16 cellular contexts compared by ENCODE assay signal in genomic region chr7:22666732-22667131, GRCh38.
DNase-seq lines count a peak whose midpoint lies in the region; ATAC-seq and TF ChIP-seq lines count a peak whose summit lies in the region.
"Had no signal": no experiment of that assay in that cellular context is flagged by ENCODE, and none has a peak within 500 bp of the region (broad histone marks: within the 10 kb centered on the region; RNA-seq: fewer than 3 reads in every experiment).

No MANE protein-coding gene starts in this region.

- H2AFZ ChIP-seq in PC-3 (ENCODE audit: low read length) (no peak overlapping the region), smooth muscle cell (ENCODE audit: low read depth) (no peak overlapping the region)

- H3K79me2 ChIP-seq in PC-3 (ENCODE audit: low read length) (no peaks in the 10 kb centered on the region), smooth muscle cell (ENCODE audit: low read depth) (no peaks in the 10 kb centered on the region)

- H3K9me3 ChIP-seq in PC-3 (ENCODE audit: low read length) (no peaks in the 10 kb centered on the region), smooth muscle cell (replicated peaks; ENCODE audit: low read depth) (no peaks in the 10 kb centered on the region)
- H3K9me3 ChIP-seq: spleen, transverse colon had no signal

- H3K9me3 Mint-ChIP-seq in dendritic cell treated with granulocyte-macrophage colony-stimulating factor and Interleukin-4, amounts not matched to agents 40 ng/mL and 50 ng/mL, for 4 days, result no peaks in the 10 kb centered on the region
- H3K9me3 Mint-ChIP-seq in activated naive CD4-positive, alpha-beta T cell treated with anti-CD3 and anti-CD28 coated beads, Interleukin-2, amount 10 ng/mL, durations not matched to agents 7 days and 5 days, result peaks cover 6% of the 10 kb centered on the region
- H3K9me3 Mint-ChIP-seq: activated T-cell treated with anti-CD3 and anti-CD28 coated beads, Interleukin-2, amount 50 U/mL, for 4 hours; immature natural killer cell; nephron had no signal

- H3K4me2 ChIP-seq in PC-3 (ENCODE audit: low read length), result peak overlapping the region; percentile 60
- H3K4me2 ChIP-seq in smooth muscle cell, result no peak overlapping the region

- H3K36me3 ChIP-seq in PC-3 (ENCODE audit: low read depth, low read length) (no peaks in the 10 kb centered on the region), smooth muscle cell (ENCODE audit: low read depth) (no peaks in the 10 kb centered on the region)
- H3K36me3 ChIP-seq: spleen, transverse colon had no signal

- H3K9ac ChIP-seq in PC-3 (ENCODE audit: low read length), result peak overlapping the region; percentile 93
- H3K9ac ChIP-seq in smooth muscle cell (ENCODE audit: low read depth), result no peak overlapping the region

- ATAC-seq in PC-3, result peak; percentile 21; the same call in 1 of the 2 replicates

- H3K4me3 Mint-ChIP-seq in dendritic cell treated with granulocyte-macrophage colony-stimulating factor and Interleukin-4, amounts not matched to agents 40 ng/mL and 50 ng/mL, for 4 days, result no peak overlapping the region
- no peak overlapping the region for H3K4me3 Mint-ChIP-seq in activated naive CD4-positive, alpha-beta T cell treated with anti-CD3 and anti-CD28 coated beads, Interleukin-2, amount 10 ng/mL, durations not matched to agents 7 days and 5 days
- H3K4me3 Mint-ChIP-seq: activated T-cell treated with anti-CD3 and anti-CD28 coated beads, Interleukin-2, amount 50 U/mL, for 4 hours; brain; immature natural killer cell; nephron had no signal

- intact Hi-C loops in PC-3 (cut with micrococcal nuclease), result loop anchor here (1.0 kb wide), 1 partner anchor 105 kb away; no protein-coding TSS in a partner anchor
- intact Hi-C loops in dendritic cell treated with granulocyte-macrophage colony-stimulating factor and Interleukin-4, amounts not matched to agents 40 ng/mL and 50 ng/mL, for 4 days (cut with micrococcal nuclease), result no loop called here

- H3K4me1 Mint-ChIP-seq in dendritic cell treated with granulocyte-macrophage colony-stimulating factor and Interleukin-4, amounts not matched to agents 40 ng/mL and 50 ng/mL, for 4 days (ENCODE audit: low read depth), result peaks cover 64% of the 10 kb centered on the region
- peaks cover 68% of the 10 kb centered on the region for H3K4me1 Mint-ChIP-seq in activated naive CD4-positive, alpha-beta T cell treated with anti-CD3 and anti-CD28 coated beads, Interleukin-2, amount 10 ng/mL, durations not matched to agents 7 days and 5 days
- H3K4me1 Mint-ChIP-seq: immature natural killer cell, nephron had no signal

- H3K4me3 ChIP-seq in PC-3 (ENCODE audit: low read length) (no peak overlapping the region), smooth muscle cell (no peak overlapping the region)
- H3K4me3 ChIP-seq: spleen, transverse colon had no signal

- H3K27me3 Mint-ChIP-seq in dendritic cell treated with granulocyte-macrophage colony-stimulating factor and Interleukin-4, amounts not matched to agents 40 ng/mL and 50 ng/mL, for 4 days, result peaks cover 4% of the 10 kb centered on the region
- H3K27me3 Mint-ChIP-seq in activated naive CD4-positive, alpha-beta T cell treated with anti-CD3 and anti-CD28 coated beads, Interleukin-2, amount 10 ng/mL, durations not matched to agents 7 days and 5 days, result peaks cover 22% of the 10 kb centered on the region

- H3K9me2 ChIP-seq in PC-3 (replicated peaks; ENCODE audit: low read length), result no peaks in the 10 kb centered on the region

- H3F3A ChIP-seq in PC-3 (ENCODE audit: low read length, unreplicated experiment) (no peaks in the 10 kb centered on the region), smooth muscle cell (ENCODE audit: low read depth) (no peaks in the 10 kb centered on the region)

- WGBS in smooth muscle cell (ENCODE audit: low lambda C conversion rate), result 96% methylated on average over 1 of the region's 1 CpG

- H3K27me3 ChIP-seq in PC-3 (ENCODE audit: low read length), result no peaks in the 10 kb centered on the region
- H3K27me3 ChIP-seq in smooth muscle cell (ENCODE audit: low read depth), result no peaks in the 10 kb centered on the region
- H3K27me3 ChIP-seq: spleen, transverse colon had no signal

- no peak for TF ChIP-seq CTCF in PC-3 (conservative IDR thresholded peaks at IDR 0.05; ENCODE audit: low read depth, low read length)
- no peak for TF ChIP-seq CTCF in smooth muscle cell (IDR thresholded peaks at IDR 0.05; ENCODE audit: borderline replicate concordance, insufficient read depth, poor library complexity, severe bottlenecking)

- no TSS peak for BruUV-seq in PC-3 (replicated peaks; lab: Mats Ljungman, UMichigan)

- CTCF ChIA-PET in PC-3 (lab: Charles Lee), result interaction anchor here (1.9 kb wide), 1 partner anchor 60 kb away, joined by 13 read pairs; the partner anchor contains the start of gene IL6
- CTCF ChIA-PET in activated naive CD4-positive, alpha-beta T cell treated with anti-CD3 and anti-CD28 coated beads, Interleukin-2, amount 10 ng/mL, durations not matched to agents 7 days and 5 days (lab: Charles Lee), result interaction anchor here (0.9 kb wide), 1 partner anchor 8 kb away, joined by 4 read pairs; no protein-coding TSS in a partner anchor

- H4K20me1 ChIP-seq in PC-3 (ENCODE audit: low read length) (no peaks in the 10 kb centered on the region), smooth muscle cell (ENCODE audit: low read depth) (no peaks in the 10 kb centered on the region)

- peaks cover 14% of the 10 kb centered on the region for H3K36me3 Mint-ChIP-seq in dendritic cell treated with granulocyte-macrophage colony-stimulating factor and Interleukin-4, amounts not matched to agents 40 ng/mL and 50 ng/mL, for 4 days (ENCODE audit: low read depth)
- peaks cover 17% of the 10 kb centered on the region for H3K36me3 Mint-ChIP-seq in activated naive CD4-positive, alpha-beta T cell treated with anti-CD3 and anti-CD28 coated beads, Interleukin-2, amount 10 ng/mL, durations not matched to agents 7 days and 5 days
- H3K36me3 Mint-ChIP-seq: brain, immature natural killer cell had no signal

- peak overlapping the region; percentile 71 for H3K27ac Mint-ChIP-seq in dendritic cell treated with granulocyte-macrophage colony-stimulating factor and Interleukin-4, amounts not matched to agents 40 ng/mL and 50 ng/mL, for 4 days
- no peak overlapping the region for H3K27ac Mint-ChIP-seq in activated naive CD4-positive, alpha-beta T cell treated with anti-CD3 and anti-CD28 coated beads, Interleukin-2, amount 10 ng/mL, durations not matched to agents 7 days and 5 days
- H3K27ac Mint-ChIP-seq: brain, immature natural killer cell, nephron had no signal

- peak overlapping the region; percentile 99 for H3K27ac ChIP-seq in PC-3 (ENCODE audit: low read length)
- peak overlapping the region; percentile 84 for H3K27ac ChIP-seq in smooth muscle cell (ENCODE audit: low read depth)
- H3K27ac ChIP-seq: spleen, transverse colon had no signal

- H3K4me1 ChIP-seq in PC-3 (ENCODE audit: insufficient read depth, low read length), result peaks cover 46% of the 10 kb centered on the region
- H3K4me1 ChIP-seq in smooth muscle cell (ENCODE audit: low read depth), result no peaks in the 10 kb centered on the region
- H3K4me1 ChIP-seq: transverse colon had no signal

- POLR2A ChIA-PET in PC-3 (lab: Charles Lee; ENCODE audit: unreplicated experiment), result no interaction called here

- DNase-seq in NCI-H82 (lab: John Stamatoyannopoulos, UW) (peak; percentile 3), NCI-H82 treated with DMSO at 0.1 percent for 48 hours (lab: John Stamatoyannopoulos, UW; ENCODE audit: unreplicated experiment) (no peak), PC-3 (peak; percentile 79), smooth muscle cell (lab: John Stamatoyannopoulos, UW; ENCODE audit: unreplicated experiment) (no peak), cortex of kidney (lab: John Stamatoyannopoulos, UW) (no peak), OCI-M2 (lab: John Stamatoyannopoulos, UW; ENCODE audit: unreplicated experiment) (no peak)
- DNase-seq in activated naive CD4-positive, alpha-beta T cell treated with anti-CD3 and anti-CD28 coated beads, Interleukin-2, amount 10 ng/mL, durations not matched to agents 7 days and 5 days, result no peak
- DNase-seq: activated T-cell treated with anti-CD3 and anti-CD28 coated beads, Interleukin-2, amount 50 U/mL, for 4 hours; immature natural killer cell; NCI-H2081 treated with DMSO at 0.1 percent for 48 hours; Right ventricle myocardium superior; spleen; transverse colon had no signal

Comparison
In these comparisons a context has a peak if more than half of its experiments do, and no peak if none do; other contexts are left out.
1. DNase-seq: peak in NCI-H82 (single experiment) and PC-3 (single experiment); none in NCI-H82 treated with DMSO at 0.1 percent for 48 hours (single experiment), smooth muscle cell (single experiment), cortex of kidney (single experiment), activated naive CD4-positive, alpha-beta T cell treated with anti-CD3 and anti-CD28 coated beads, Interleukin-2, amount 10 ng/mL, durations not matched to agents 7 days and 5 days (single experiment) and OCI-M2 (single experiment).